Comparison of ENCODE assay signal across 1 cellular context in genomic region chr3:4735243-4735642, GRCh38.
TF ChIP-seq lines count a peak whose summit lies in the region.

No MANE protein-coding gene starts in this region.

TF ChIP-seq in HEK293, 187 proteins besides CTCF, POLR2A, EP300 and RAD21 (continued from another document):
- TF ChIP-seq ZSCAN18 (tag by site-specific recombination; IDR thresholded peaks at IDR 0.05) (no peak), PRDM6 (tag by site-specific recombination; IDR thresholded peaks at IDR 0.05) (peak; percentile 43; the same call in 1 of the 2 replicates), YY2 (tag by site-specific recombination; IDR thresholded peaks at IDR 0.05) (no peak), ZNF423 (tag by site-specific recombination; IDR thresholded peaks at IDR 0.05) (no peak), ZNF501 (tag by site-specific recombination; IDR thresholded peaks at IDR 0.05) (no peak), OSR2 (tag by site-specific recombination; IDR thresholded peaks at IDR 0.05) (peak; percentile 42; the same call in 1 of the 2 replicates), ZNF266 (tag by site-specific recombination; IDR thresholded peaks at IDR 0.05; ENCODE audit: low read depth) (no peak), KLF16 (tag by site-specific recombination; IDR thresholded peaks at IDR 0.05) (no peak), ZNF366 (tag by site-specific recombination; conservative IDR thresholded peaks at IDR 0.05) (no peak), ZNF600 (tag by site-specific recombination; IDR thresholded peaks at IDR 0.05) (peak; percentile 76)
